Comparison of ENCODE assay signal across 12 cellular contexts in genomic region chr12:10031771-10032175, GRCh38. TPM values are rescaled to one million over a fixed set of nuclear protein-coding genes. Genes with fewer than 3 reads are reported as not detected.
DNase-seq lines count a peak whose midpoint lies in the region; ATAC-seq lines count a peak whose summit lies in the region.
"Had no signal": no experiment of that assay in that cellular context is flagged by ENCODE, and none has a peak within 500 bp of the region (broad histone marks: within the 10 kb centered on the region; RNA-seq: fewer than 3 reads in every experiment).

No MANE protein-coding gene starts in this region.

- H4K12ac ChIP-seq in trophoblast cell (ENCODE audit: low read depth, low read length) = no peak overlapping the region

- no peak overlapping the region for H3K14ac ChIP-seq in trophoblast cell (ENCODE audit: low read length)

- H4K91ac ChIP-seq in trophoblast cell (ENCODE audit: low read depth, low read length) = no peak overlapping the region

- H3K4ac ChIP-seq in trophoblast cell (ENCODE audit: low read depth, low read length) = no peak overlapping the region

- H3K4me2 ChIP-seq in trophoblast cell (ENCODE audit: low read length) = no peak overlapping the region

- H2BK12ac ChIP-seq in trophoblast cell (ENCODE audit: low read length) = no peak overlapping the region

- WGBS in trophoblast cell (ENCODE audit: extremely low coverage, insufficient coverage, insufficient read length) = no CpG with 5 or more reads among the region's 5 CpGs

- no peaks in the 10 kb centered on the region for H3K9me3 ChIP-seq in SJSA1 (replicated peaks)
- H3K9me3 ChIP-seq in trophoblast cell (ENCODE audit: insufficient read depth, low read depth, low read length) = no peaks in the 10 kb centered on the region

- H3K18ac ChIP-seq in trophoblast cell (ENCODE audit: low read length) = no peak overlapping the region

- H2AFZ ChIP-seq in trophoblast cell (ENCODE audit: insufficient read depth, low read length, poor library complexity) = no peak overlapping the region

- H3K27ac ChIP-seq in SJSA1 (peak overlapping the region; percentile 97), trophoblast cell (ENCODE audit: low read depth, low read length) (no peak overlapping the region)

- no peak overlapping the region for H2BK120ac ChIP-seq in trophoblast cell (ENCODE audit: insufficient read depth, low read length, poor library complexity)

- H3K9ac ChIP-seq in trophoblast cell (ENCODE audit: low read length) = no peak overlapping the region

- no peaks in the 10 kb centered on the region for H3K36me3 ChIP-seq in SJSA1
- peaks cover 0 to 2% of the 10 kb centered on the region in 2 experiments for H3K36me3 ChIP-seq in trophoblast cell (ENCODE audit: control insufficient read depth in 1 of 2, insufficient read depth in 2 of 2, low read length in 2 of 2)

- H3K79me2 ChIP-seq in trophoblast cell (ENCODE audit: control insufficient read depth, insufficient read depth, low read length, poor library complexity) = no peaks in the 10 kb centered on the region

- no peak overlapping the region for H4K8ac ChIP-seq in trophoblast cell (ENCODE audit: low read depth, low read length)

- no peak overlapping the region for H2BK5ac ChIP-seq in trophoblast cell (ENCODE audit: low read depth, low read length, poor library complexity)

- ATAC-seq in HG03097 (IDR thresholded peaks at IDR 0.05; ENCODE audit: low FRiP score, unreplicated experiment) = no peak
- ATAC-seq in GM18511 (IDR thresholded peaks at IDR 0.05; ENCODE audit: unreplicated experiment) = no peak
- ATAC-seq: activated CD8-positive, alpha-beta T cell treated with anti-CD3 and anti-CD28 coated beads for 36 hours had no signal

- H3K23ac ChIP-seq in trophoblast cell (ENCODE audit: low read length) = no peak overlapping the region

- H3K4me1 ChIP-seq in SJSA1 (replicated peaks) = peaks cover 29% of the 10 kb centered on the region
- H3K4me1 ChIP-seq in trophoblast cell (ENCODE audit: control insufficient read depth in 1 of 2, insufficient read depth in 2 of 2, low read length in 2 of 2) = no peaks in the 10 kb centered on the region

- no peak overlapping the region for H2AK5ac ChIP-seq in trophoblast cell (ENCODE audit: low read length)

- H3K27me3 ChIP-seq in SJSA1 (replicated peaks) (no peaks in the 10 kb centered on the region), trophoblast cell (ENCODE audit: insufficient read depth, low read length) (no peaks in the 10 kb centered on the region)

- H3K4me3 ChIP-seq in SJSA1 = no peak overlapping the region
- H3K4me3 ChIP-seq in trophoblast cell (ENCODE audit: low read depth, low read length) = no peak overlapping the region

- H3K79me1 ChIP-seq in trophoblast cell (ENCODE audit: low read length) = no peaks in the 10 kb centered on the region

- DNase-seq in GM03348 (ENCODE audit: low spot score) = peak; percentile 73
- DNase-seq in SJSA1 (ENCODE audit: low read depth in 1 of 2, low spot score in 2 of 2) = peak; percentile 85 to 87
- peak; percentile 11 for DNase-seq in fibroblast of peridontal ligament (ENCODE audit: extremely low read depth)
- DNase-seq in trophoblast cell = peak; percentile 93 to 96
- no peak for DNase-seq in cerebellar nuclear complex (lab: John Stamatoyannopoulos, UW)
- DNase-seq in head of caudate nucleus = no peak
- DNase-seq: activated CD8-positive, alpha-beta T cell treated with anti-CD3 and anti-CD28 coated beads for 36 hours; Karpas-422; NCI-H446 treated with DMSO at 0.1 percent for 48 hours; stimulated activated CD4-positive, alpha-beta T cell treated with anti-CD3 and anti-CD28 coated beads, Interleukin-12 subunit alpha, Interleukin-12 subunit beta, amount 100 ng/mL, for 4 hours had no signal

- intact Hi-C loops in head of caudate nucleus (cut with DNase I) = no loop called here

RNA-seq across cellular contexts. Expression of gene CLEC9A, which starts 1.3 kb away (rescaled TPM):
- total RNA-seq in SJSA1 (2014; rRNA removed; shearing (Covaris generic)) = not detected in 2 replicates
- not detected in 2 replicates for polyA plus RNA-seq in trophoblast cell (2013)
- total RNA-seq: activated CD8-positive, alpha-beta T cell treated with anti-CD3 and anti-CD28 coated beads for 36 hours had no signal

RNA-seq across cellular contexts. Expression of gene CLEC12B, which starts 21.3 kb away (rescaled TPM):
- total RNA-seq in SJSA1 (2014; rRNA removed; shearing (Covaris generic)) = not detected in 2 replicates
- 0.03 TPM in 1 of 2 replicates, not detected in the other for polyA plus RNA-seq in trophoblast cell (2013)
- total RNA-seq: activated CD8-positive, alpha-beta T cell treated with anti-CD3 and anti-CD28 coated beads for 36 hours had no signal

RNA-seq across cellular contexts. Expression of gene CLEC1B, which starts 32.9 kb away (rescaled TPM):
- total RNA-seq in SJSA1 (2014; rRNA removed; shearing (Covaris generic)) = not detected in 2 replicates
- polyA plus RNA-seq in trophoblast cell (2013) = 2.6 and 3.6 TPM in 2 replicates
- total RNA-seq: activated CD8-positive, alpha-beta T cell treated with anti-CD3 and anti-CD28 coated beads for 36 hours had no signal

Comparison
In these comparisons a context has a peak if more than half of its experiments do, and no peak if none do; other contexts are left out.
1. DNase-seq: peak in GM03348 (single experiment), SJSA1 (2 of 2), fibroblast of peridontal ligament (single experiment) and trophoblast cell (2 of 2); none in cerebellar nuclear complex (0 of 2) and head of caudate nucleus (0 of 42).